9 cellular contexts compared by ENCODE assay signal in genomic region chr11:40241524-40242037, GRCh38.
DNase-seq lines count a peak whose midpoint lies in the region; ATAC-seq and TF ChIP-seq lines count a peak whose summit lies in the region.
"Had no signal": no experiment of that assay in that cellular context is flagged by ENCODE, and none has a peak within 500 bp of the region (broad histone marks: within the 10 kb centered on the region; RNA-seq: fewer than 3 reads in every experiment).

No MANE protein-coding gene starts in this region.

- CTCF ChIA-PET in activated CD4-positive, alpha-beta memory T cell treated with anti-CD3 and anti-CD28 coated beads, Interleukin-2, amount 10 ng/mL, durations not matched to agents 7 days and 5 days (lab: Charles Lee), result no interaction called here

- no peaks in the 10 kb centered on the region for H3K4me1 Mint-ChIP-seq in stimulated activated naive CD8-positive, alpha-beta T cell treated with anti-CD3 and anti-CD28 coated beads, Interleukin-15, amount 100 ng/mL, for 72 hours
- no peaks in the 10 kb centered on the region for H3K4me1 Mint-ChIP-seq in activated CD4-positive, alpha-beta memory T cell treated with anti-CD3 and anti-CD28 coated beads, Interleukin-2, amount 10 ng/mL, durations not matched to agents 7 days and 5 days

- in situ Hi-C loops in astrocyte of the spinal cord (cut with HindIII; ENCODE audit: low sequenced_read_pairs), result no loop called here

- no peak overlapping the region for H3K27ac Mint-ChIP-seq in stimulated activated naive CD8-positive, alpha-beta T cell treated with anti-CD3 and anti-CD28 coated beads, Interleukin-15, amount 100 ng/mL, for 72 hours
- H3K27ac Mint-ChIP-seq in activated CD4-positive, alpha-beta memory T cell treated with anti-CD3 and anti-CD28 coated beads, Interleukin-2, amount 10 ng/mL, durations not matched to agents 7 days and 5 days, result no peak overlapping the region

- H3K27me3 Mint-ChIP-seq in stimulated activated naive CD8-positive, alpha-beta T cell treated with anti-CD3 and anti-CD28 coated beads, Interleukin-15, amount 100 ng/mL, for 72 hours, result no peaks in the 10 kb centered on the region
- H3K27me3 Mint-ChIP-seq in activated CD4-positive, alpha-beta memory T cell treated with anti-CD3 and anti-CD28 coated beads, Interleukin-2, amount 10 ng/mL, durations not matched to agents 7 days and 5 days, result no peaks in the 10 kb centered on the region

- no peak for TF ChIP-seq CTCF in astrocyte of the spinal cord (IDR thresholded peaks at IDR 0.05; ENCODE audit: low read depth, low read length)

- no peak overlapping the region for H3K4me3 Mint-ChIP-seq in stimulated activated naive CD8-positive, alpha-beta T cell treated with anti-CD3 and anti-CD28 coated beads, Interleukin-15, amount 100 ng/mL, for 72 hours
- no peak overlapping the region for H3K4me3 Mint-ChIP-seq in activated CD4-positive, alpha-beta memory T cell treated with anti-CD3 and anti-CD28 coated beads, Interleukin-2, amount 10 ng/mL, durations not matched to agents 7 days and 5 days

- peaks cover 10 to 15% of the 10 kb centered on the region in 2 donors for H3K9me3 Mint-ChIP-seq in stimulated activated naive CD8-positive, alpha-beta T cell treated with anti-CD3 and anti-CD28 coated beads, Interleukin-15, amount 100 ng/mL, for 72 hours
- peaks cover 5% of the 10 kb centered on the region for H3K9me3 Mint-ChIP-seq in activated CD4-positive, alpha-beta memory T cell treated with anti-CD3 and anti-CD28 coated beads, Interleukin-2, amount 10 ng/mL, durations not matched to agents 7 days and 5 days

- no peaks in the 10 kb centered on the region for H3K36me3 Mint-ChIP-seq in activated CD4-positive, alpha-beta memory T cell treated with anti-CD3 and anti-CD28 coated beads, Interleukin-2, amount 10 ng/mL, durations not matched to agents 7 days and 5 days (ENCODE audit: low read depth)

- no peak for DNase-seq in stimulated activated naive CD8-positive, alpha-beta T cell treated with anti-CD3 and anti-CD28 coated beads, Interleukin-15, amount 100 ng/mL, for 72 hours
- no peak for DNase-seq in stimulated activated naive CD8-positive, alpha-beta T cell treated with anti-CD3 and anti-CD28 coated beads, Interleukin-15, Interleukin-2, amounts not matched to agents 100 U/mL and 50 U/mL, for 24 hours
- DNase-seq in astrocyte of the spinal cord (ENCODE audit: low read depth, low spot score), result peak; percentile 70
- no peak for DNase-seq in activated CD4-positive, alpha-beta memory T cell treated with anti-CD3 and anti-CD28 coated beads, Interleukin-2, amount 10 ng/mL, durations not matched to agents 7 days and 5 days
- DNase-seq in NCI-H2081 treated with DMSO at 0.1 percent for 48 hours (lab: John Stamatoyannopoulos, UW), result no peak
- no peak for DNase-seq in activated effector memory CD4-positive, alpha-beta T cell treated with Interleukin-2 at 50 U/mL for 16 hours
- DNase-seq in DMS53 treated with DMSO at 0.1 percent for 48 hours (lab: John Stamatoyannopoulos, UW; ENCODE audit: unreplicated experiment), result no peak
- DNase-seq: stomach had no signal

- POLR2A ChIA-PET in activated CD4-positive, alpha-beta memory T cell treated with anti-CD3 and anti-CD28 coated beads, Interleukin-2, amount 10 ng/mL, durations not matched to agents 7 days and 5 days (lab: Charles Lee), result no interaction called here

- ATAC-seq in stimulated activated naive CD8-positive, alpha-beta T cell treated with anti-CD3 and anti-CD28 coated beads, Interleukin-15, amount 100 ng/mL, for 72 hours, result peak; percentile 78
- ATAC-seq in stimulated activated naive CD8-positive, alpha-beta T cell treated with anti-CD3 and anti-CD28 coated beads, Interleukin-15, Interleukin-2, amounts not matched to agents 100 U/mL and 50 U/mL, for 24 hours, result no peak
- ATAC-seq in HG02981 (IDR thresholded peaks at IDR 0.05; ENCODE audit: unreplicated experiment), result peak; percentile 95

- no peak overlapping the region for H3K4me3 ChIP-seq in astrocyte of the spinal cord (ENCODE audit: low read depth, low read length)
- H3K4me3 ChIP-seq: stomach had no signal
